ENCODE assay signal across 19 cellular contexts in genomic region chr2:105751272-105751671, GRCh38. TPM values are rescaled to one million over a fixed set of nuclear protein-coding genes. Genes with fewer than 3 reads are reported as not detected.
DNase-seq lines count a peak whose midpoint lies in the region; ATAC-seq and FAIRE-seq lines count a peak whose summit lies in the region.
"Had no signal": no experiment of that assay in that cellular context is flagged by ENCODE, and none has a peak within 500 bp of the region (broad histone marks: within the 10 kb centered on the region; RNA-seq: fewer than 3 reads in every experiment).

No MANE protein-coding gene starts in this region.

- H3K27me3 Mint-ChIP-seq in activated CD4-positive, alpha-beta T cell treated with anti-CD3 and anti-CD28 coated beads, Interleukin-2, amount 10 ng/mL, durations not matched to agents 7 days and 5 days: no peaks in the 10 kb centered on the region
- no peaks in the 10 kb centered on the region for H3K27me3 Mint-ChIP-seq in activated naive CD8-positive, alpha-beta T cell
- H3K27me3 Mint-ChIP-seq in natural killer cell treated with Interleukin-12 subunit alpha and Interleukin-12 subunit beta and Interleukin-15 and Interleukin-18, amount 100 ng/mL, for 72 hours: no peaks in the 10 kb centered on the region
- H3K27me3 Mint-ChIP-seq: brain had no signal

- peak; percentile 23 for FAIRE-seq in GM19239 (lab: Jason Lieb, UNC)
- FAIRE-seq: A549, endothelial cell of umbilical vein, GM12891, HepG2, islet of Langerhans had no signal

- peaks cover 93% of the 10 kb centered on the region for H3K4me1 Mint-ChIP-seq in activated CD4-positive, alpha-beta T cell treated with anti-CD3 and anti-CD28 coated beads, Interleukin-2, amount 10 ng/mL, durations not matched to agents 7 days and 5 days
- H3K4me1 Mint-ChIP-seq in activated naive CD8-positive, alpha-beta T cell (ENCODE audit: low read depth): peaks cover 97% of the 10 kb centered on the region
- peaks cover 78 to 92% of the 10 kb centered on the region in 2 donors for H3K4me1 Mint-ChIP-seq in natural killer cell treated with Interleukin-12 subunit alpha and Interleukin-12 subunit beta and Interleukin-15 and Interleukin-18, amount 100 ng/mL, for 72 hours (ENCODE audit: low read depth in 2 of 2)

- peak overlapping the region; percentile 95 for H3K27ac Mint-ChIP-seq in activated CD4-positive, alpha-beta T cell treated with anti-CD3 and anti-CD28 coated beads, Interleukin-2, amount 10 ng/mL, durations not matched to agents 7 days and 5 days
- peak overlapping the region; percentile 99 for H3K27ac Mint-ChIP-seq in activated naive CD8-positive, alpha-beta T cell
- H3K27ac Mint-ChIP-seq in natural killer cell treated with Interleukin-12 subunit alpha and Interleukin-12 subunit beta and Interleukin-15 and Interleukin-18, amount 100 ng/mL, for 72 hours: peak overlapping the region; percentile 91 to 94
- H3K27ac Mint-ChIP-seq: brain had no signal

- CTCF ChIA-PET in activated CD4-positive, alpha-beta T cell treated with anti-CD3 and anti-CD28 coated beads, Interleukin-2, amount 10 ng/mL, durations not matched to agents 7 days and 5 days (lab: Charles Lee): interaction anchor here (1.0 to 1.2 kb wide), 2 partner anchors 18 to 48 kb away, joined by 3 to 4 read pairs; no protein-coding TSS in a partner anchor

- H3K36me3 Mint-ChIP-seq in activated CD4-positive, alpha-beta T cell treated with anti-CD3 and anti-CD28 coated beads, Interleukin-2, amount 10 ng/mL, durations not matched to agents 7 days and 5 days (ENCODE audit: low read depth): peaks cover 91% of the 10 kb centered on the region
- peaks cover 27% of the 10 kb centered on the region for H3K36me3 Mint-ChIP-seq in activated naive CD8-positive, alpha-beta T cell
- no peaks in the 10 kb centered on the region for H3K36me3 Mint-ChIP-seq in natural killer cell treated with Interleukin-12 subunit alpha and Interleukin-12 subunit beta and Interleukin-15 and Interleukin-18, amount 100 ng/mL, for 72 hours

- POLR2A ChIA-PET in activated CD4-positive, alpha-beta T cell treated with anti-CD3 and anti-CD28 coated beads, Interleukin-2, amount 10 ng/mL, durations not matched to agents 7 days and 5 days (lab: Charles Lee): no interaction called here

- no peak for DNase-seq in activated CD4-positive, alpha-beta T cell treated with anti-CD3 and anti-CD28 coated beads, Interleukin-2, amount 10 ng/mL, durations not matched to agents 7 days and 5 days
- no peak for DNase-seq in activated CD4-positive, alpha-beta T cell treated with anti-CD3 and anti-CD28 coated beads, Interleukin-2, amount 50 U/mL, for 48 hours
- no peak for DNase-seq in GM19239 (ENCODE audit: insufficient read length, low spot score)
- no peak for DNase-seq in natural killer cell treated with Interleukin-12 subunit alpha and Interleukin-12 subunit beta and Interleukin-15 and Interleukin-18, amount 100 ng/mL, for 72 hours (ENCODE audit: low spot score)
- no peak for DNase-seq in D341Med (ENCODE audit: low spot score)
- DNase-seq: DMS53, NCI-H1436, NCI-H526, sigmoid colon, stomach had no signal

- peaks cover 3% of the 10 kb centered on the region for H3K9me3 Mint-ChIP-seq in activated CD4-positive, alpha-beta T cell treated with anti-CD3 and anti-CD28 coated beads, Interleukin-2, amount 10 ng/mL, durations not matched to agents 7 days and 5 days
- H3K9me3 Mint-ChIP-seq in activated naive CD8-positive, alpha-beta T cell (ENCODE audit: low read depth): no peaks in the 10 kb centered on the region
- no peaks in the 10 kb centered on the region for H3K9me3 Mint-ChIP-seq in natural killer cell treated with Interleukin-12 subunit alpha and Interleukin-12 subunit beta and Interleukin-15 and Interleukin-18, amount 100 ng/mL, for 72 hours

- no peak for ATAC-seq in natural killer cell treated with Interleukin-12 subunit alpha and Interleukin-12 subunit beta and Interleukin-15 and Interleukin-18, amount 100 ng/mL, for 72 hours
- ATAC-seq in GM21737 (IDR thresholded peaks at IDR 0.05; ENCODE audit: unreplicated experiment) (no peak), HG03378 (IDR thresholded peaks at IDR 0.05; ENCODE audit: unreplicated experiment) (no peak)
- ATAC-seq: A549, HepG2 had no signal

- H3K4me3 Mint-ChIP-seq in activated CD4-positive, alpha-beta T cell treated with anti-CD3 and anti-CD28 coated beads, Interleukin-2, amount 10 ng/mL, durations not matched to agents 7 days and 5 days: peak overlapping the region; percentile 51
- H3K4me3 Mint-ChIP-seq in activated naive CD8-positive, alpha-beta T cell: peak overlapping the region; percentile 65
- H3K4me3 Mint-ChIP-seq in natural killer cell treated with Interleukin-12 subunit alpha and Interleukin-12 subunit beta and Interleukin-15 and Interleukin-18, amount 100 ng/mL, for 72 hours: peak overlapping the region; percentile 31

RNA-seq across cellular contexts. Expression of gene NCK2, which starts 6.6 kb away (rescaled TPM):
- 10 to 100 TPM; 73.3 to 84.1 TPM for total RNA-seq in activated CD4-positive, alpha-beta T cell treated with anti-CD3 and anti-CD28 coated beads, Interleukin-2, amount 10 ng/mL, durations not matched to agents 7 days and 5 days
- total RNA-seq in natural killer cell treated with Interleukin-12 subunit alpha and Interleukin-12 subunit beta and Interleukin-15 and Interleukin-18, amount 100 ng/mL, for 72 hours: 10 to 100 TPM; 44.7 to 47.4 TPM
